Comparison of ENCODE assay signal across 8 cellular contexts in genomic region chr15:101201411-101202174, GRCh38. TPM values are rescaled to one million over a fixed set of nuclear protein-coding genes. Genes with fewer than 3 reads are reported as not detected.
DNase-seq lines count a peak whose midpoint lies in the region; TF ChIP-seq lines count a peak whose summit lies in the region.

No MANE protein-coding gene starts in this region.

- no peaks in the 10 kb centered on the region for H3K9me3 ChIP-seq in vagina

- H3K36me3 ChIP-seq in vagina, result no peaks in the 10 kb centered on the region

- DNase-seq in stimulated activated CD4-positive, alpha-beta T cell treated with anti-CD3 and anti-CD28 coated beads, Interleukin-15, amount 100 ng/mL, for 24 hours, result peak; percentile 52
- no peak for DNase-seq in stimulated activated CD4-positive, alpha-beta T cell treated with anti-CD3 and anti-CD28 coated beads, Interleukin-2, amount 100 ng/mL, for 48 hours
- DNase-seq in T1000 (lab: John Stamatoyannopoulos, UW), result peak; percentile 92
- DNase-seq in epithelial cell of proximal tubule (ENCODE audit: low read depth), result peak; percentile 74
- DNase-seq in middle frontal gyrus (ENCODE audit: extremely low spot score, low spot score), result peak; percentile 65
- peak in 1 of 2 donors; percentile 99 for DNase-seq in vagina (ENCODE audit: extremely low spot score in 2 of 2)
- DNase-seq in COLO668 (lab: John Stamatoyannopoulos, UW; ENCODE audit: unreplicated experiment), result no peak
- DNase-seq in activated gamma-delta T cell treated with Interleukin-2 at 50 U/mL for 16 hours, result no peak

- no peaks in the 10 kb centered on the region for H3K27me3 ChIP-seq in vagina

- H3K4me1 ChIP-seq in vagina, result peaks cover 62% of the 10 kb centered on the region

- TF ChIP-seq POLR2A in vagina (IDR thresholded peaks at IDR 0.05), result no peak

- no peak for TF ChIP-seq CTCF in epithelial cell of proximal tubule (conservative IDR thresholded peaks at IDR 0.05; ENCODE audit: low read depth, low read length)
- no peak for TF ChIP-seq CTCF in vagina (IDR thresholded peaks at IDR 0.05)

- peak overlapping the region; percentile 78 for H3K27ac ChIP-seq in vagina

- H3K4me3 ChIP-seq in epithelial cell of proximal tubule (ENCODE audit: low read depth, low read length) (no peak overlapping the region), vagina (no peak overlapping the region)

- intact Hi-C loops in vagina (cut with DNase I), result no loop called here

RNA-seq across cellular contexts. Expression of gene CHSY1, which starts 50.3 kb away (rescaled TPM):
- 14.4 and 19.2 TPM in 2 replicates for total RNA-seq in epithelial cell of proximal tubule
- 28.0 TPM for total RNA-seq in vagina

Comparison
In these comparisons a context has a peak if more than half of its experiments do, and no peak if none do; other contexts are left out.
1. DNase-seq: peak in stimulated activated CD4-positive, alpha-beta T cell treated with anti-CD3 and anti-CD28 coated beads, Interleukin-15, amount 100 ng/mL, for 24 hours (single experiment), T1000 (single experiment), epithelial cell of proximal tubule (single experiment) and middle frontal gyrus (single experiment); none in stimulated activated CD4-positive, alpha-beta T cell treated with anti-CD3 and anti-CD28 coated beads, Interleukin-2, amount 100 ng/mL, for 48 hours (0 of 2), COLO668 (single experiment) and activated gamma-delta T cell treated with Interleukin-2 at 50 U/mL for 16 hours (single experiment).